In the genomic region with DNA sequence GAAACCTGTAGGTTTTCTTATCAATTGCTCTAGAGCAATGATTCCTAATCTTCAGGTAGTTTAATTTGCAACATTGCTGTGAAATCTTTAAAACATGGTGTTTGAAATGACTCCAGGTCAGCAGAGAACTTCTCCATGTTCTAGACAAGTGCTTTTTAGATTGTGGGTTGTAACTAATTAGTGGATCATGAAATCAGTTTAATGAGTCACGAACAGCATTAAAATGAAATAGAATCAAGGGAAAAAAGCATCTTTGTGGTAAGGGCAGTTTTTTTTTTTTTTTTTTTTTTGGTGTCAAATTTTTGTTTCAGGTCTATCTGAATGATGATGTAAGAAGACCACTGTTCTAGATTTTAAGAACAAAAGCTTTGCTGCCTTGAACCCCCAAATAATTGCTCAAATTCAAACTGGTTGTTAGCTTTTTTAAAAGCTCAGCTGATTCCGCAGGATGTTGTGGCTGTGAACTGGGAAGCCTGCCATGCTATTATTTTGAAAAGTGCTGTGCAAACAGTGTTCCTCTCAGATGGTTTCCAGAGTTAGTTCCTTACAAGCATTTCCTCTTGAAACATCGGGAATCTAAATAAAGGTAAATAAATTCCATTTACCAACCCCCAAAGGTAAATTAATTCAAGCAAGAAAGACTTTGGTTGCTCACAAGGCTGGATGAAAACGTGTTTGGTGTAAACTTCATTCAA, we compare ENCODE assay signal across 8 cellular contexts. TPM values are rescaled to one million over a fixed set of nuclear protein-coding genes. Genes with fewer than 3 reads are reported as not detected.
DNase-seq lines count a peak whose midpoint lies in the region; ATAC-seq, FAIRE-seq and TF ChIP-seq lines count a peak whose summit lies in the region.

No MANE protein-coding gene starts in this region.

- H3K4me3 ChIP-seq in SK-N-SH (ENCODE audit: low read depth in 2 of 2, low read length in 1 of 2) (peak overlapping the region in 1 of 2 experiments; percentile 28; a peak in 1 of 4 replicates), small intestine (ENCODE audit: low read depth in 1 of 2, low read length in 2 of 2) (peak overlapping the region in 1 of 2 donors; percentile 23)

- H3K4me1 ChIP-seq in SK-N-SH (ENCODE audit: control insufficient read depth in 1 of 2, insufficient read depth in 2 of 2, low read depth in 1 of 2, low read length in 1 of 2) (peaks cover 4 to 15% of the 10 kb centered on the region in 2 experiments; a peak in 2 of 4 replicates), small intestine (ENCODE audit: control insufficient read depth in 2 of 2, insufficient read depth in 1 of 2, low read depth in 1 of 2, low read length in 1 of 2) (peaks cover 2 to 21% of the 10 kb centered on the region in 2 donors)

- intact Hi-C loops in left ventricle myocardium superior (cut with micrococcal nuclease): no loop called here
- intact Hi-C loops in activated naive CD4-positive, alpha-beta T cell treated with anti-CD3 and anti-CD28 coated beads for 36 hours (cut with micrococcal nuclease): no loop called here

- no peaks in the 10 kb centered on the region for H3K36me3 Mint-ChIP-seq in activated naive CD4-positive, alpha-beta T cell treated with anti-CD3 and anti-CD28 coated beads for 36 hours (ENCODE audit: low read depth)

- no peaks in the 10 kb centered on the region for H3K9me3 ChIP-seq in SK-N-SH
- H3K9me3 ChIP-seq in small intestine (ENCODE audit: control insufficient read depth, low read depth): no peaks in the 10 kb centered on the region

- TF ChIP-seq EP300 in SK-N-SH (IDR thresholded peaks at IDR 0.05; ENCODE audit: borderline replicate concordance in 1 of 2, low read depth in 1 of 2, low read length in 1 of 2): no peak

- no peak for TF ChIP-seq CTCF in SK-N-SH (IDR thresholded peaks at IDR 0.05)

- H2AFZ ChIP-seq in SK-N-SH (ENCODE audit: low read depth): peak overlapping the region; percentile 63

- peak overlapping the region; percentile 69 for H3K4me2 ChIP-seq in SK-N-SH

- no peak for TF ChIP-seq RAD21 in SK-N-SH (IDR thresholded peaks at IDR 0.05; ENCODE audit: low read length)

- WGBS in SK-N-SH (ENCODE audit: low lambda C conversion rate): 24% methylated on average over 4 of the region's 4 CpGs
- 2 to 11% (median 8%) methylated on average over 4 of the region's 4 CpGs for WGBS in small intestine, 3 donors

- H3K9me3 Mint-ChIP-seq in activated naive CD4-positive, alpha-beta T cell treated with anti-CD3 and anti-CD28 coated beads for 36 hours: peaks cover 3% of the 10 kb centered on the region

- peaks cover 11% of the 10 kb centered on the region for H3K27me3 Mint-ChIP-seq in activated naive CD4-positive, alpha-beta T cell treated with anti-CD3 and anti-CD28 coated beads for 36 hours (ENCODE audit: low read depth)

- no peaks in the 10 kb centered on the region for H3K79me2 ChIP-seq in SK-N-SH (ENCODE audit: insufficient read depth)

- peak; percentile 60 for ATAC-seq in left ventricle myocardium superior
- no peak for ATAC-seq in HG03354 (IDR thresholded peaks at IDR 0.05; ENCODE audit: poor library complexity, severe bottlenecking, unreplicated experiment)
- no peak for ATAC-seq in activated CD4-positive, CD25-positive, alpha-beta regulatory T cell treated with anti-CD3 and anti-CD28 coated beads, Interleukin-2, amount 50 U/mL, for 24 hours

- peak; percentile 40 for DNase-seq in HuH-7 (ENCODE audit: low spot score)
- no peak for DNase-seq in SK-N-SH
- peak; percentile 25 for DNase-seq in left ventricle myocardium superior
- DNase-seq in small intestine: peak; percentile 59
- no peak for DNase-seq in activated naive CD4-positive, alpha-beta T cell treated with anti-CD3 and anti-CD28 coated beads for 36 hours
- no peak for DNase-seq in glomerular visceral epithelial cell (ENCODE audit: extremely low spot score)

- H4K20me1 ChIP-seq in SK-N-SH (ENCODE audit: insufficient read depth): no peaks in the 10 kb centered on the region

- CTCF ChIA-PET in SK-N-SH (lab: Yijun Ruan, JAX): interaction anchor here (0.7 to 1.3 kb wide), 3 partner anchors 34 to 77 kb away, joined by 3 read pairs; no protein-coding TSS in a partner anchor
- CTCF ChIA-PET in activated naive CD4-positive, alpha-beta T cell treated with anti-CD3 and anti-CD28 coated beads for 36 hours (lab: Charles Lee): no interaction called here

- no peak overlapping the region for H3K9ac ChIP-seq in SK-N-SH

- H3K4me1 Mint-ChIP-seq in activated naive CD4-positive, alpha-beta T cell treated with anti-CD3 and anti-CD28 coated beads for 36 hours (ENCODE audit: low read depth): no peaks in the 10 kb centered on the region

- FAIRE-seq in small intestine (lab: Jason Lieb, UNC): no peak

- H3F3A ChIP-seq in SK-N-SH (replicated peaks; ENCODE audit: insufficient read depth): no peaks in the 10 kb centered on the region

- H3K36me3 ChIP-seq in SK-N-SH (replicated peaks in 1 of 2; ENCODE audit: control insufficient read depth in 1 of 2, insufficient read depth in 2 of 2, low read length in 1 of 2): no peaks in the 10 kb centered on the region
- H3K36me3 ChIP-seq in small intestine (ENCODE audit: control insufficient read depth in 2 of 2, insufficient read depth in 2 of 2, low read length in 2 of 2): no peaks in the 10 kb centered on the region

- H3K4me3 Mint-ChIP-seq in activated naive CD4-positive, alpha-beta T cell treated with anti-CD3 and anti-CD28 coated beads for 36 hours: no peak overlapping the region

- H3K27ac ChIP-seq in SK-N-SH (ENCODE audit: low read depth in 2 of 2, low read length in 1 of 2) (peak overlapping the region in 1 of 2 experiments; percentile 28; a peak in 1 of 4 replicates), small intestine (ENCODE audit: low read depth in 1 of 2, low read length in 1 of 2) (peak overlapping the region; percentile 78 to 99)

- H3K9me2 ChIP-seq in SK-N-SH: no peaks in the 10 kb centered on the region

- POLR2A ChIA-PET in SK-N-SH (lab: Yijun Ruan, JAX): no interaction called here

- H3K27me3 ChIP-seq in SK-N-SH (ENCODE audit: insufficient read depth) (no peaks in the 10 kb centered on the region), small intestine (ENCODE audit: control insufficient read depth in 2 of 2, insufficient read depth in 2 of 2, low read length in 2 of 2) (no peaks in the 10 kb centered on the region)

- no peak overlapping the region for H3K27ac Mint-ChIP-seq in activated naive CD4-positive, alpha-beta T cell treated with anti-CD3 and anti-CD28 coated beads for 36 hours

TF ChIP-seq in SK-N-SH, 30 proteins besides CTCF, POLR2A, EP300 and RAD21 (continues in another document):
- TF ChIP-seq, protein P1, sequence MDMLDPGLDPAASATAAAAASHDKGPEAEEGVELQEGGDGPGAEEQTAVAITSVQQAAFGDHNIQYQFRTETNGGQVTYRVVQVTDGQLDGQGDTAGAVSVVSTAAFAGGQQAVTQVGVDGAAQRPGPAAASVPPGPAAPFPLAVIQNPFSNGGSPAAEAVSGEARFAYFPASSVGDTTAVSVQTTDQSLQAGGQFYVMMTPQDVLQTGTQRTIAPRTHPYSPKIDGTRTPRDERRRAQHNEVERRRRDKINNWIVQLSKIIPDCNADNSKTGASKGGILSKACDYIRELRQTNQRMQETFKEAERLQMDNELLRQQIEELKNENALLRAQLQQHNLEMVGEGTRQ (IDR thresholded peaks at IDR 0.05; ENCODE audit: borderline replicate concordance, low read depth, low read length): no peak
- TF ChIP-seq, protein P2, sequence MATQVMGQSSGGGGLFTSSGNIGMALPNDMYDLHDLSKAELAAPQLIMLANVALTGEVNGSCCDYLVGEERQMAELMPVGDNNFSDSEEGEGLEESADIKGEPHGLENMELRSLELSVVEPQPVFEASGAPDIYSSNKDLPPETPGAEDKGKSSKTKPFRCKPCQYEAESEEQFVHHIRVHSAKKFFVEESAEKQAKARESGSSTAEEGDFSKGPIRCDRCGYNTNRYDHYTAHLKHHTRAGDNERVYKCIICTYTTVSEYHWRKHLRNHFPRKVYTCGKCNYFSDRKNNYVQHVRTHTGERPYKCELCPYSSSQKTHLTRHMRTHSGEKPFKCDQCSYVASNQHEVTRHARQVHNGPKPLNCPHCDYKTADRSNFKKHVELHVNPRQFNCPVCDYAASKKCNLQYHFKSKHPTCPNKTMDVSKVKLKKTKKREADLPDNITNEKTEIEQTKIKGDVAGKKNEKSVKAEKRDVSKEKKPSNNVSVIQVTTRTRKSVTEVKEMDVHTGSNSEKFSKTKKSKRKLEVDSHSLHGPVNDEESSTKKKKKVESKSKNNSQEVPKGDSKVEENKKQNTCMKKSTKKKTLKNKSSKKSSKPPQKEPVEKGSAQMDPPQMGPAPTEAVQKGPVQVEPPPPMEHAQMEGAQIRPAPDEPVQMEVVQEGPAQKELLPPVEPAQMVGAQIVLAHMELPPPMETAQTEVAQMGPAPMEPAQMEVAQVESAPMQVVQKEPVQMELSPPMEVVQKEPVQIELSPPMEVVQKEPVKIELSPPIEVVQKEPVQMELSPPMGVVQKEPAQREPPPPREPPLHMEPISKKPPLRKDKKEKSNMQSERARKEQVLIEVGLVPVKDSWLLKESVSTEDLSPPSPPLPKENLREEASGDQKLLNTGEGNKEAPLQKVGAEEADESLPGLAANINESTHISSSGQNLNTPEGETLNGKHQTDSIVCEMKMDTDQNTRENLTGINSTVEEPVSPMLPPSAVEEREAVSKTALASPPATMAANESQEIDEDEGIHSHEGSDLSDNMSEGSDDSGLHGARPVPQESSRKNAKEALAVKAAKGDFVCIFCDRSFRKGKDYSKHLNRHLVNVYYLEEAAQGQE (IDR thresholded peaks at IDR 0.05; ENCODE audit: low read depth, low read length): no peak
- no peak for TF ChIP-seq POLR2AphosphoS5 (IDR thresholded peaks at IDR 0.05; ENCODE audit: low read depth, low read length)
- TF ChIP-seq, protein P3, sequence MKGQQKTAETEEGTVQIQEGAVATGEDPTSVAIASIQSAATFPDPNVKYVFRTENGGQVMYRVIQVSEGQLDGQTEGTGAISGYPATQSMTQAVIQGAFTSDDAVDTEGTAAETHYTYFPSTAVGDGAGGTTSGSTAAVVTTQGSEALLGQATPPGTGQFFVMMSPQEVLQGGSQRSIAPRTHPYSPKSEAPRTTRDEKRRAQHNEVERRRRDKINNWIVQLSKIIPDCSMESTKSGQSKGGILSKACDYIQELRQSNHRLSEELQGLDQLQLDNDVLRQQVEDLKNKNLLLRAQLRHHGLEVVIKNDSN (IDR thresholded peaks at IDR 0.05; ENCODE audit: borderline replicate concordance, low read depth): no peak

RNA-seq across cellular contexts. Expression of a gene that starts 13.1 kb away (rescaled TPM):
- polyA plus RNA-seq in SK-N-SH (2012; rRNA removed): 0.10 and 0.13 TPM in 2 replicates
- 0.14 and 0.17 TPM in 2 replicates for polyA plus RNA-seq in SK-N-SH (2012; cell fraction: cytosol; rRNA removed)
- polyA plus RNA-seq in SK-N-SH (2012; cell fraction: nucleus; rRNA removed): 0.22 and 0.23 TPM in 2 replicates
- 289 TPM for total RNA-seq in left ventricle myocardium superior
- 100 to 1,000 TPM in 1 of 3 donors, 10 to 100 TPM in 2; 70.0 to 210 (median 98.5) TPM for polyA plus RNA-seq in small intestine
- not detected for total RNA-seq in activated naive CD4-positive, alpha-beta T cell treated with anti-CD3 and anti-CD28 coated beads for 36 hours

Comparison
In these comparisons a context has a peak if more than half of its experiments do, and no peak if none do; other contexts are left out.
1. DNase-seq: peak in HuH-7 (single experiment), left ventricle myocardium superior (single experiment) and small intestine (single experiment); none in SK-N-SH (single experiment), activated naive CD4-positive, alpha-beta T cell treated with anti-CD3 and anti-CD28 coated beads for 36 hours (single experiment) and glomerular visceral epithelial cell (single experiment).
2. RNA of a gene that starts 13.1 kb away (total RNA-seq): 289 TPM in left ventricle myocardium superior (single experiment); not detected in activated naive CD4-positive, alpha-beta T cell treated with anti-CD3 and anti-CD28 coated beads for 36 hours; every median in the first group is over 100 times any median in the second.